In the genomic region with DNA sequence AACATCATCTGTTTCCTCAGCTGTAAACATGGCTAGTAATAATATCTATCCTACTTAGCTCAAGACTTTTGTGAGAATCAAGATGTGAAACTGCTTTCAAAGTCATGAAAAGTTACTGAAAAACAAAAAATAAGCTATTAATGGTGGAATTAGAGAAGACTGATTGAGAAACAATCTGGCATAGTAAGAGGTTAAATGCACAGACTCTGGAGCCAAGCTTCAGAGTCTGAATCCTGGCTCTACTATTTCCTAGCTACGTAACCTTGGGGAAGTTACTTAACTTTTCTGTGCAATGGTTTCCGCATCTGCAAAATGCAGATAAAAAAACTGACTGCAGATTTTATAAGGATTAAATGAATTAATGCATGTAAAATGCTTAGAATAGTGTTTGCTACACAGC, we compare ENCODE assay signal across 1 cellular context.
TF ChIP-seq lines count a peak whose summit lies in the region.

No MANE protein-coding gene starts in this region.

TF ChIP-seq in HepG2, 621 proteins besides CTCF, POLR2A, EP300 and RAD21 (continued from another document):
- TF ChIP-seq ZNF329 (CRISPR knock-in tag; IDR thresholded peaks at IDR 0.05; ENCODE audit: low read depth) (no peak), ZNF274 (CRISPR knock-in tag; IDR thresholded peaks at IDR 0.05) (no peak), KLF15 (CRISPR knock-in tag; IDR thresholded peaks at IDR 0.05; ENCODE audit: borderline replicate concordance) (no peak)
- TF ChIP-seq, protein P1, sequence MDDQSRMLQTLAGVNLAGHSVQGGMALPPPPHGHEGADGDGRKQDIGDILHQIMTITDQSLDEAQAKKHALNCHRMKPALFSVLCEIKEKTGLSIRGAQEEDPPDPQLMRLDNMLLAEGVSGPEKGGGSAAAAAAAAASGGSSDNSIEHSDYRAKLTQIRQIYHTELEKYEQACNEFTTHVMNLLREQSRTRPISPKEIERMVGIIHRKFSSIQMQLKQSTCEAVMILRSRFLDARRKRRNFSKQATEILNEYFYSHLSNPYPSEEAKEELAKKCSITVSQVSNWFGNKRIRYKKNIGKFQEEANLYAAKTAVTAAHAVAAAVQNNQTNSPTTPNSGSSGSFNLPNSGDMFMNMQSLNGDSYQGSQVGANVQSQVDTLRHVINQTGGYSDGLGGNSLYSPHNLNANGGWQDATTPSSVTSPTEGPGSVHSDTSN (CRISPR knock-in tag; IDR thresholded peaks at IDR 0.05; ENCODE audit: borderline replicate concordance): no peak
- TF ChIP-seq, protein P2, sequence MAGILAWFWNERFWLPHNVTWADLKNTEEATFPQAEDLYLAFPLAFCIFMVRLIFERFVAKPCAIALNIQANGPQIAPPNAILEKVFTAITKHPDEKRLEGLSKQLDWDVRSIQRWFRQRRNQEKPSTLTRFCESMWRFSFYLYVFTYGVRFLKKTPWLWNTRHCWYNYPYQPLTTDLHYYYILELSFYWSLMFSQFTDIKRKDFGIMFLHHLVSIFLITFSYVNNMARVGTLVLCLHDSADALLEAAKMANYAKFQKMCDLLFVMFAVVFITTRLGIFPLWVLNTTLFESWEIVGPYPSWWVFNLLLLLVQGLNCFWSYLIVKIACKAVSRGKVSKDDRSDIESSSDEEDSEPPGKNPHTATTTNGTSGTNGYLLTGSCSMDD (CRISPR knock-in tag; IDR thresholded peaks at IDR 0.05): no peak
TF ChIP-seq in HepG2: peak in this region for 0.
